In the genomic region with DNA sequence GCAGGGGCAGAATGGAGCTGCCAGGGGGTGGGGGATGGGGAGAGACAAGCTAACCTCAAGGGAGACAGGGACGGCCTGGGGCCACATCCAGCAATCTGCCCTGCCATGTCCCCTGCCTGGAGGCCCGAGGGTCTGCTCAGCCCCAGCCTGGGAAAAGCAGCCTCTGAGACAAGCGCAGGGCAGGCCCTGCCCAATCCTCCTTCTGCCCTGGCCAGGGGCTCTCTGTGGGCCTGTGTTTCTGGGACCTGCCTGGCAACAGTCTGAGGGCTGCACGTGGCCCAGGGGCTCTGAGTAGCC, we compare ENCODE assay signal across 1 cellular context.
TF ChIP-seq lines count a peak whose summit lies in the region.

No MANE protein-coding gene starts in this region.

TF ChIP-seq in H1, 55 proteins besides CTCF, POLR2A, EP300 and RAD21:
- no peak for TF ChIP-seq SUZ12 (IDR thresholded peaks at IDR 0.05; ENCODE audit: low read length)
- no peak for TF ChIP-seq TEAD4 (IDR thresholded peaks at IDR 0.05; ENCODE audit: low read depth, low read length)
- no peak for TF ChIP-seq JUND (IDR thresholded peaks at IDR 0.05; ENCODE audit: low read length)
- TF ChIP-seq BCL11A (IDR thresholded peaks at IDR 0.05; ENCODE audit: low read depth in 2 of 2, low read length in 2 of 2) = no peak
- no peak for TF ChIP-seq TCF12 (IDR thresholded peaks at IDR 0.05; ENCODE audit: low read depth, low read length)
- TF ChIP-seq JUN (IDR thresholded peaks at IDR 0.05; ENCODE audit: low read depth, low read length) = no peak
- no peak for TF ChIP-seq TAF7 (optimal IDR thresholded peaks at IDR 0.05; ENCODE audit: borderline replicate concordance, low read depth, low read length)
- no peak for TF ChIP-seq SIN3A (conservative IDR thresholded peaks at IDR 0.05 in 1 of 2, IDR thresholded peaks at IDR 0.05 in 1 of 2; ENCODE audit: low read depth in 1 of 2, low read length in 2 of 2)
- no peak for TF ChIP-seq KDM1A (IDR thresholded peaks at IDR 0.05; ENCODE audit: borderline replicate concordance, low read length)
- TF ChIP-seq PHF8 (conservative IDR thresholded peaks at IDR 0.05; ENCODE audit: low read depth, low read length) = no peak
